10 cellular contexts compared by ENCODE assay signal in genomic region chr9:21831841-21832509, GRCh38. TPM values are rescaled to one million over a fixed set of nuclear protein-coding genes. Genes with fewer than 3 reads are reported as not detected.
A peak's percentile ranks its signal among the peaks of the same experiment; 100 is the strongest.
DNase-seq lines count a peak whose midpoint lies in the region; ATAC-seq, FAIRE-seq and TF ChIP-seq lines count a peak whose summit lies in the region.
"Had no signal": no experiment of that assay in that cellular context is flagged by ENCODE, and none has a peak within 500 bp of the region (broad histone marks: within the 10 kb centered on the region; RNA-seq: fewer than 3 reads in every experiment).

No MANE protein-coding gene starts in this region.

- DNase-seq in GM12892 (ENCODE audit: insufficient read length) (no peak), HuH-7 (ENCODE audit: low spot score) (peak; percentile 19), body of pancreas (no peak), osteoblast (ENCODE audit: insufficient read length, low spot score, missing footprints) (peak; percentile 77), posterior cingulate gyrus (no peak), RKO (ENCODE audit: low spot score) (no peak), colonic mucosa (no peak)

- no peaks in the 10 kb centered on the region for H3K36me3 ChIP-seq in body of pancreas (replicated peaks in 1 of 2; ENCODE audit: insufficient read depth in 1 of 2, low read depth in 2 of 2)
- peaks cover 43% of the 10 kb centered on the region for H3K36me3 ChIP-seq in osteoblast (ENCODE audit: insufficient read depth, low read length)
- H3K36me3 ChIP-seq in colonic mucosa, result no peaks in the 10 kb centered on the region

- TF ChIP-seq CTCF in body of pancreas (IDR thresholded peaks at IDR 0.05), result no peak
- no peak for TF ChIP-seq CTCF in osteoblast (IDR thresholded peaks at IDR 0.05; ENCODE audit: extremely low read depth, low read depth, low read length)
- TF ChIP-seq CTCF in colonic mucosa (IDR thresholded peaks at IDR 0.05), result no peak

- H3K4me3 ChIP-seq in body of pancreas (no peak overlapping the region), osteoblast (ENCODE audit: insufficient read depth, low read length) (no peak overlapping the region), colonic mucosa (no peak overlapping the region)

- H3K9ac ChIP-seq in colonic mucosa (ENCODE audit: low read depth in 2 of 2, low read length in 2 of 2), result no peak overlapping the region
- H3K9ac ChIP-seq: parathyroid adenoma had no signal

- peak; percentile 91 for FAIRE-seq in GM12892 (lab: Jason Lieb, UNC)

- TF ChIP-seq POLR2A in GM12892 (IDR thresholded peaks at IDR 0.05; ENCODE audit: low read depth, low read length) (no peak), body of pancreas (IDR thresholded peaks at IDR 0.05) (no peak)

- H3K27me3 ChIP-seq in body of pancreas (no peaks in the 10 kb centered on the region), osteoblast (ENCODE audit: insufficient read depth, low read length) (no peaks in the 10 kb centered on the region), colonic mucosa (no peaks in the 10 kb centered on the region)

- peak overlapping the region; percentile 14 for H3K4me2 ChIP-seq in osteoblast (ENCODE audit: insufficient read depth, low read length)

- ATAC-seq in GM21528 (IDR thresholded peaks at IDR 0.05; ENCODE audit: low FRiP score, unreplicated experiment) (peak; percentile 54), body of pancreas (peak; percentile 47)

- H3K9me3 ChIP-seq in body of pancreas (no peaks in the 10 kb centered on the region), osteoblast (ENCODE audit: low read depth, low read length) (no peaks in the 10 kb centered on the region), colonic mucosa (no peaks in the 10 kb centered on the region)

- peaks cover 35% of the 10 kb centered on the region for H3K79me2 ChIP-seq in osteoblast (ENCODE audit: insufficient read depth, low read length)
- H3K79me2 ChIP-seq: parathyroid adenoma had no signal

- 58 to 67% methylated on average over 8 of the region's 8 CpGs for WGBS in body of pancreas, 2 donors

- intact Hi-C loops in body of pancreas (cut with DNase I) (no loop called here), posterior cingulate gyrus (cut with DNase I) (no loop called here), colonic mucosa (cut with DNase I) (no loop called here)

- H3K4me1 ChIP-seq in body of pancreas (peaks cover 9% of the 10 kb centered on the region), osteoblast (ENCODE audit: insufficient read depth, low read length) (peaks cover 52% of the 10 kb centered on the region), colonic mucosa (no peaks in the 10 kb centered on the region)
- H3K4me1 ChIP-seq: parathyroid adenoma had no signal

- H2AFZ ChIP-seq in osteoblast (ENCODE audit: low read length), result no peak overlapping the region
- H2AFZ ChIP-seq: parathyroid adenoma had no signal

- H4K20me1 ChIP-seq in osteoblast (ENCODE audit: insufficient read depth, low read length), result no peaks in the 10 kb centered on the region

- no peak overlapping the region for H3K27ac ChIP-seq in body of pancreas
- peak overlapping the region; percentile 96 for H3K27ac ChIP-seq in osteoblast (ENCODE audit: low read depth, low read length)
- H3K27ac ChIP-seq in colonic mucosa, result no peak overlapping the region
- H3K27ac ChIP-seq: parathyroid adenoma had no signal

RNA-seq across cellular contexts. Expression of gene MTAP, which starts 29.5 kb away (rescaled TPM):
- 7.1 TPM for polyA plus RNA-seq in GM12892 (2012; ENCODE audit: missing spikeins)
- total RNA-seq in body of pancreas, result 10 to 100 TPM; 10.9 to 25.1 TPM
- total RNA-seq in osteoblast, result 30.4 and 35.9 TPM in 2 replicates
- total RNA-seq in colonic mucosa, result 10 to 100 TPM; 22.0 to 24.4 TPM
- total RNA-seq: SK-MEL-5 had no signal

Comparison
In these comparisons a context has a peak if more than half of its experiments do, and no peak if none do; other contexts are left out.
1. DNase-seq: peak in HuH-7 (single experiment) and osteoblast (single experiment); none in GM12892 (single experiment), body of pancreas (0 of 4), posterior cingulate gyrus (0 of 10), RKO (single experiment) and colonic mucosa (single experiment).